In the genomic region with DNA sequence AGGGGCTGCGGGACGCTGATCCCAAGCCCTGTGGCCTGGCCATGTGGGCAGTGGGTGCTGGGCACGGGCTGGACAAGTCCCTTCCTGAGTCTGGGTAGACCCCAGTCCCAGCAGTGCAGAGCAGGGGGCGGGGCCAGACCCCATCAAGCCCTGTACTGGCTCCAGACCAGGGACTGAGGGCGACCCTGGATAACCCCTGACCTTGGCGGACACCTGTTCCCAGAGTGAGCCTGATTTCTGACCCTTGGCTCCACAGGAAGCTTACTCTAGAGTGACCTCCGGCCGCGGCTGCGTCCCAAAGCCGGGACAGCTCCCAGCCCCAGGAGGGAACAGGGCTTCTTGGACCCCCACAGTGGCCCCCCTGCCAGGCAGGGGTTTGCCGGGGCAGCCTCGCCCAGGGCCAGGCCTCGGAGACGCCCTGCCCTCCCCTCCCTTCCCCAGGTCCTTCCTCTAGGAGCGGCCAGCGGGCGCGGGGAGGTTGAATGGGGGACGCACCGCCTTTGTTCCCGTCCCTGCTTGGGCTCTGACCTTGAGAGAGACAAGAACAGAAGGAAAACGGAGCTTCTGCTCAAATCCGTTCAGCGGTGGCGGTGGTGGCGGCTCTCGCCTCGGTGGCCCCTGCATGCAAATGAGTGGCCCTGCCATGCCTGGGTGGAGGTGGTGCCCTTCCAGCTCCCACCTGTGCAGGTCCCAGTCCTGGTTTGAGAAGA, we compare ENCODE assay signal across 1 cellular context.
TF ChIP-seq lines count a peak whose summit lies in the region.

No MANE protein-coding gene starts in this region.

TF ChIP-seq in HepG2, 621 proteins besides CTCF, POLR2A, EP300 and RAD21 (continued from another document and continues in another):
- TF ChIP-seq, protein P1, sequence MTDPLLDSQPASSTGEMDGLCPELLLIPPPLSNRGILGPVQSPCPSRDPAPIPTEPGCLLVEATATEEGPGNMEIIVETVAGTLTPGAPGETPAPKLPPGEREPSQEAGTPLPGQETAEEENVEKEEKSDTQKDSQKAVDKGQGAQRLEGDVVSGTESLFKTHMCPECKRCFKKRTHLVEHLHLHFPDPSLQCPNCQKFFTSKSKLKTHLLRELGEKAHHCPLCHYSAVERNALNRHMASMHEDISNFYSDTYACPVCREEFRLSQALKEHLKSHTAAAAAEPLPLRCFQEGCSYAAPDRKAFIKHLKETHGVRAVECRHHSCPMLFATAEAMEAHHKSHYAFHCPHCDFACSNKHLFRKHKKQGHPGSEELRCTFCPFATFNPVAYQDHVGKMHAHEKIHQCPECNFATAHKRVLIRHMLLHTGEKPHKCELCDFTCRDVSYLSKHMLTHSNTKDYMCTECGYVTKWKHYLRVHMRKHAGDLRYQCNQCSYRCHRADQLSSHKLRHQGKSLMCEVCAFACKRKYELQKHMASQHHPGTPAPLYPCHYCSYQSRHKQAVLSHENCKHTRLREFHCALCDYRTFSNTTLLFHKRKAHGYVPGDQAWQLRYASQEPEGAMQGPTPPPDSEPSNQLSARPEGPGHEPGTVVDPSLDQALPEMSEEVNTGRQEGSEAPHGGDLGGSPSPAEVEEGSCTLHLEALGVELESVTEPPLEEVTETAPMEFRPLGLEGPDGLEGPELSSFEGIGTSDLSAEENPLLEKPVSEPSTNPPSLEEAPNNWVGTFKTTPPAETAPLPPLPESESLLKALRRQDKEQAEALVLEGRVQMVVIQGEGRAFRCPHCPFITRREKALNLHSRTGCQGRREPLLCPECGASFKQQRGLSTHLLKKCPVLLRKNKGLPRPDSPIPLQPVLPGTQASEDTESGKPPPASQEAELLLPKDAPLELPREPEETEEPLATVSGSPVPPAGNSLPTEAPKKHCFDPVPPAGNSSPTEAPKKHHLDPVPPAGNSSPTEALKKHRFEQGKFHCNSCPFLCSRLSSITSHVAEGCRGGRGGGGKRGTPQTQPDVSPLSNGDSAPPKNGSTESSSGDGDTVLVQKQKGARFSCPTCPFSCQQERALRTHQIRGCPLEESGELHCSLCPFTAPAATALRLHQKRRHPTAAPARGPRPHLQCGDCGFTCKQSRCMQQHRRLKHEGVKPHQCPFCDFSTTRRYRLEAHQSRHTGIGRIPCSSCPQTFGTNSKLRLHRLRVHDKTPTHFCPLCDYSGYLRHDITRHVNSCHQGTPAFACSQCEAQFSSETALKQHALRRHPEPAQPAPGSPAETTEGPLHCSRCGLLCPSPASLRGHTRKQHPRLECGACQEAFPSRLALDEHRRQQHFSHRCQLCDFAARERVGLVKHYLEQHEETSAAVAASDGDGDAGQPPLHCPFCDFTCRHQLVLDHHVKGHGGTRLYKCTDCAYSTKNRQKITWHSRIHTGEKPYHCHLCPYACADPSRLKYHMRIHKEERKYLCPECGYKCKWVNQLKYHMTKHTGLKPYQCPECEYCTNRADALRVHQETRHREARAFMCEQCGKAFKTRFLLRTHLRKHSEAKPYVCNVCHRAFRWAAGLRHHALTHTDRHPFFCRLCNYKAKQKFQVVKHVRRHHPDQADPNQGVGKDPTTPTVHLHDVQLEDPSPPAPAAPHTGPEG (CRISPR knock-in tag; IDR thresholded peaks at IDR 0.05), result no peak
- TF ChIP-seq, protein P2, sequence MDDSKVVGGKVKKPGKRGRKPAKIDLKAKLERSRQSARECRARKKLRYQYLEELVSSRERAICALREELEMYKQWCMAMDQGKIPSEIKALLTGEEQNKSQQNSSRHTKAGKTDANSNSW (CRISPR knock-in tag; IDR thresholded peaks at IDR 0.05; ENCODE audit: borderline replicate concordance), result no peak
- TF ChIP-seq GATAD2A (CRISPR knock-in tag; IDR thresholded peaks at IDR 0.05), result peak; percentile 75
- TF ChIP-seq, protein P3, sequence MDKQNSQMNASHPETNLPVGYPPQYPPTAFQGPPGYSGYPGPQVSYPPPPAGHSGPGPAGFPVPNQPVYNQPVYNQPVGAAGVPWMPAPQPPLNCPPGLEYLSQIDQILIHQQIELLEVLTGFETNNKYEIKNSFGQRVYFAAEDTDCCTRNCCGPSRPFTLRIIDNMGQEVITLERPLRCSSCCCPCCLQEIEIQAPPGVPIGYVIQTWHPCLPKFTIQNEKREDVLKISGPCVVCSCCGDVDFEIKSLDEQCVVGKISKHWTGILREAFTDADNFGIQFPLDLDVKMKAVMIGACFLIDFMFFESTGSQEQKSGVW (CRISPR knock-in tag; IDR thresholded peaks at IDR 0.05; ENCODE audit: borderline replicate concordance), result no peak
- TF ChIP-seq, protein P4, sequence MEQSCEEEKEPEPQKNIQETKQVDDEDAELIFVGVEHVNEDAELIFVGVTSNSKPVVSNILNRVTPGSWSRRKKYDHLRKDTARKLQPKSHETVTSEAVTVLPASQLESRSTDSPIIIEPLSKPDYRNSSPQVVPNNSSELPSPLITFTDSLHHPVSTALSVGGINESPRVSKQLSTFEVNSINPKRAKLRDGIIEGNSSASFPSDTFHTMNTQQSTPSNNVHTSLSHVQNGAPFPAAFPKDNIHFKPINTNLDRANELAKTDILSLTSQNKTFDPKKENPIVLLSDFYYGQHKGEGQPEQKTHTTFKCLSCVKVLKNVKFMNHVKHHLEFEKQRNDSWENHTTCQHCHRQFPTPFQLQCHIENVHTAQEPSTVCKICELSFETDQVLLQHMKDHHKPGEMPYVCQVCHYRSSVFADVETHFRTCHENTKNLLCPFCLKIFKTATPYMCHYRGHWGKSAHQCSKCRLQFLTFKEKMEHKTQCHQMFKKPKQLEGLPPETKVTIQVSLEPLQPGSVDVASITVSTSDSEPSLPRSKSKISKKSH (CRISPR knock-in tag; IDR thresholded peaks at IDR 0.05; ENCODE audit: borderline replicate concordance), result peak; percentile 45; the same call in 1 of the 2 replicates
- TF ChIP-seq, protein P5, sequence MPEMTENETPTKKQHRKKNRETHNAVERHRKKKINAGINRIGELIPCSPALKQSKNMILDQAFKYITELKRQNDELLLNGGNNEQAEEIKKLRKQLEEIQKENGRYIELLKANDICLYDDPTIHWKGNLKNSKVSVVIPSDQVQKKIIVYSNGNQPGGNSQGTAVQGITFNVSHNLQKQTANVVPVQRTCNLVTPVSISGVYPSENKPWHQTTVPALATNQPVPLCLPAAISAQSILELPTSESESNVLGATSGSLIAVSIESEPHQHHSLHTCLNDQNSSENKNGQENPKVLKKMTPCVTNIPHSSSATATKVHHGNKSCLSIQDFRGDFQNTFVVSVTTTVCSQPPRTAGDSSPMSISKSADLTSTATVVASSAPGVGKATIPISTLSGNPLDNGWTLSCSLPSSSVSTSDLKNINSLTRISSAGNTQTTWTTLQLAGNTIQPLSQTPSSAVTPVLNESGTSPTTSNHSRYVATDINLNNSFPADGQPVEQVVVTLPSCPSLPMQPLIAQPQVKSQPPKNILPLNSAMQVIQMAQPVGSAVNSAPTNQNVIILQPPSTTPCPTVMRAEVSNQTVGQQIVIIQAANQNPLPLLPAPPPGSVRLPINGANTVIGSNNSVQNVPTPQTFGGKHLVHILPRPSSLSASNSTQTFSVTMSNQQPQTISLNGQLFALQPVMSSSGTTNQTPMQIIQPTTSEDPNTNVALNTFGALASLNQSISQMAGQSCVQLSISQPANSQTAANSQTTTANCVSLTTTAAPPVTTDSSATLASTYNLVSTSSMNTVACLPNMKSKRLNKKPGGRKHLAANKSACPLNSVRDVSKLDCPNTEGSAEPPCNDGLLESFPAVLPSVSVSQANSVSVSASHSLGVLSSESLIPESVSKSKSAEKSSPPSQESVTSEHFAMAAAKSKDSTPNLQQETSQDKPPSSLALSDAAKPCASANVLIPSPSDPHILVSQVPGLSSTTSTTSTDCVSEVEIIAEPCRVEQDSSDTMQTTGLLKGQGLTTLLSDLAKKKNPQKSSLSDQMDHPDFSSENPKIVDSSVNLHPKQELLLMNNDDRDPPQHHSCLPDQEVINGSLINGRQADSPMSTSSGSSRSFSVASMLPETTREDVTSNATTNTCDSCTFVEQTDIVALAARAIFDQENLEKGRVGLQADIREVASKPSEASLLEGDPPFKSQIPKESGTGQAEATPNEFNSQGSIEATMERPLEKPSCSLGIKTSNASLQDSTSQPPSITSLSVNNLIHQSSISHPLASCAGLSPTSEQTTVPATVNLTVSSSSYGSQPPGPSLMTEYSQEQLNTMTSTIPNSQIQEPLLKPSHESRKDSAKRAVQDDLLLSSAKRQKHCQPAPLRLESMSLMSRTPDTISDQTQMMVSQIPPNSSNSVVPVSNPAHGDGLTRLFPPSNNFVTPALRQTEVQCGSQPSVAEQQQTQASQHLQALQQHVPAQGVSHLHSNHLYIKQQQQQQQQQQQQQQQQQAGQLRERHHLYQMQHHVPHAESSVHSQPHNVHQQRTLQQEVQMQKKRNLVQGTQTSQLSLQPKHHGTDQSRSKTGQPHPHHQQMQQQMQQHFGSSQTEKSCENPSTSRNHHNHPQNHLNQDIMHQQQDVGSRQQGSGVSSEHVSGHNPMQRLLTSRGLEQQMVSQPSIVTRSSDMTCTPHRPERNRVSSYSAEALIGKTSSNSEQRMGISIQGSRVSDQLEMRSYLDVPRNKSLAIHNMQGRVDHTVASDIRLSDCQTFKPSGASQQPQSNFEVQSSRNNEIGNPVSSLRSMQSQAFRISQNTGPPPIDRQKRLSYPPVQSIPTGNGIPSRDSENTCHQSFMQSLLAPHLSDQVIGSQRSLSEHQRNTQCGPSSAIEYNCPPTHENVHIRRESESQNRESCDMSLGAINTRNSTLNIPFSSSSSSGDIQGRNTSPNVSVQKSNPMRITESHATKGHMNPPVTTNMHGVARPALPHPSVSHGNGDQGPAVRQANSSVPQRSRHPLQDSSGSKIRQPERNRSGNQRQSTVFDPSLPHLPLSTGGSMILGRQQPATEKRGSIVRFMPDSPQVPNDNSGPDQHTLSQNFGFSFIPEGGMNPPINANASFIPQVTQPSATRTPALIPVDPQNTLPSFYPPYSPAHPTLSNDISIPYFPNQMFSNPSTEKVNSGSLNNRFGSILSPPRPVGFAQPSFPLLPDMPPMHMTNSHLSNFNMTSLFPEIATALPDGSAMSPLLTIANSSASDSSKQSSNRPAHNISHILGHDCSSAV (CRISPR knock-in tag; IDR thresholded peaks at IDR 0.05; ENCODE audit: borderline replicate concordance), result 0 out of 2 replicates have a peak, but pooled peaks have one; percentile 50
- TF ChIP-seq NCOA2 (CRISPR knock-in tag; IDR thresholded peaks at IDR 0.05), result peak; percentile 30; the same call in 1 of the 2 replicates
- peak; percentile 50; the same call in 1 of the 2 replicates for TF ChIP-seq SOX5 (CRISPR knock-in tag; IDR thresholded peaks at IDR 0.05; ENCODE audit: borderline replicate concordance)
- TF ChIP-seq RBM39 (IDR thresholded peaks at IDR 0.05; ENCODE audit: low read depth, low read length, poor library complexity, severe bottlenecking), result peak; percentile 0
- no peak for TF ChIP-seq AHR (CRISPR knock-in tag; IDR thresholded peaks at IDR 0.05)
- no peak for TF ChIP-seq TMF1 (CRISPR knock-in tag; IDR thresholded peaks at IDR 0.05; ENCODE audit: low read depth)
- no peak; the same call in 1 of the 2 replicates for TF ChIP-seq ZNF230 (CRISPR knock-in tag; IDR thresholded peaks at IDR 0.05)
- TF ChIP-seq, protein P6, sequence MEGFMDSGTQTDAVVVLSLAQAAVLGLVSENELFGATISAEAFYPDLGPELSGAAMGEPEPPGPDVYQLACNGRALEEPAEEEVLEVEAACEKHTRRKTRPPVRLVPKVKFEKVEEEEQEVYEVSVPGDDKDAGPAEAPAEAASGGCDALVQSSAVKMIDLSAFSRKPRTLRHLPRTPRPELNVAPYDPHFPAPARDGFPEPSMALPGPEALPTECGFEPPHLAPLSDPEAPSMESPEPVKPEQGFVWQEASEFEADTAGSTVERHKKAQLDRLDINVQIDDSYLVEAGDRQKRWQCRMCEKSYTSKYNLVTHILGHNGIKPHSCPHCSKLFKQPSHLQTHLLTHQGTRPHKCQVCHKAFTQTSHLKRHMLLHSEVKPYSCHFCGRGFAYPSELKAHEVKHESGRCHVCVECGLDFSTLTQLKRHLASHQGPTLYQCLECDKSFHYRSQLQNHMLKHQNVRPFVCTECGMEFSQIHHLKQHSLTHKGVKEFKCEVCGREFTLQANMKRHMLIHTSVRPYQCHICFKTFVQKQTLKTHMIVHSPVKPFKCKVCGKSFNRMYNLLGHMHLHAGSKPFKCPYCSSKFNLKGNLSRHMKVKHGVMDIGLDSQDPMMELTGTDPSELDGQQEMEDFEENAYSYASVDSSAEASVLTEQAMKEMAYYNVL (CRISPR knock-in tag; IDR thresholded peaks at IDR 0.05; ENCODE audit: borderline replicate concordance), result 0 out of 2 replicates have a peak, but pooled peaks have one; percentile 36
- TF ChIP-seq, protein P7, sequence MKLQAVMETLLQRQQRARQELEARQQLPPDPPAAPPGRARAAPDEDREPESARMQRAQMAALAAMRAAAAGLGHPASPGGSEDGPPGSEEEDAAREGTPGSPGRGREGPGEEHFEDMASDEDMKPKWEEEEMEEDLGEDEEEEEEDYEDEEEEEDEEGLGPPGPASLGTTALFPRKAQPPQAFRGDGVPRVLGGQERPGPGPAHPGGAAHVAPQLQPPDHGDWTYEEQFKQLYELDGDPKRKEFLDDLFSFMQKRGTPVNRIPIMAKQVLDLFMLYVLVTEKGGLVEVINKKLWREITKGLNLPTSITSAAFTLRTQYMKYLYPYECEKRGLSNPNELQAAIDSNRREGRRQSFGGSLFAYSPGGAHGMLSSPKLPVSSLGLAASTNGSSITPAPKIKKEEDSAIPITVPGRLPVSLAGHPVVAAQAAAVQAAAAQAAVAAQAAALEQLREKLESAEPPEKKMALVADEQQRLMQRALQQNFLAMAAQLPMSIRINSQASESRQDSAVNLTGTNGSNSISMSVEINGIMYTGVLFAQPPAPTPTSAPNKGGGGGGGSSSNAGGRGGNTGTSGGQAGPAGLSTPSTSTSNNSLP (IDR thresholded peaks at IDR 0.05; ENCODE audit: low read depth, low read length), result no peak
- peak; percentile 80; the same call in 1 of the 2 replicates for TF ChIP-seq NCOR1 (IDR thresholded peaks at IDR 0.05; ENCODE audit: borderline replicate concordance, low read length)
- no peak for TF ChIP-seq KDM3A (CRISPR knock-in tag; IDR thresholded peaks at IDR 0.05; ENCODE audit: low read depth)
- TF ChIP-seq ZSCAN12 (CRISPR knock-in tag; IDR thresholded peaks at IDR 0.05), result peak; percentile 30; the same call in 1 of the 2 replicates
- TF ChIP-seq ZSCAN25 (CRISPR knock-in tag; IDR thresholded peaks at IDR 0.05), result peak; percentile 62
- TF ChIP-seq, protein P8, sequence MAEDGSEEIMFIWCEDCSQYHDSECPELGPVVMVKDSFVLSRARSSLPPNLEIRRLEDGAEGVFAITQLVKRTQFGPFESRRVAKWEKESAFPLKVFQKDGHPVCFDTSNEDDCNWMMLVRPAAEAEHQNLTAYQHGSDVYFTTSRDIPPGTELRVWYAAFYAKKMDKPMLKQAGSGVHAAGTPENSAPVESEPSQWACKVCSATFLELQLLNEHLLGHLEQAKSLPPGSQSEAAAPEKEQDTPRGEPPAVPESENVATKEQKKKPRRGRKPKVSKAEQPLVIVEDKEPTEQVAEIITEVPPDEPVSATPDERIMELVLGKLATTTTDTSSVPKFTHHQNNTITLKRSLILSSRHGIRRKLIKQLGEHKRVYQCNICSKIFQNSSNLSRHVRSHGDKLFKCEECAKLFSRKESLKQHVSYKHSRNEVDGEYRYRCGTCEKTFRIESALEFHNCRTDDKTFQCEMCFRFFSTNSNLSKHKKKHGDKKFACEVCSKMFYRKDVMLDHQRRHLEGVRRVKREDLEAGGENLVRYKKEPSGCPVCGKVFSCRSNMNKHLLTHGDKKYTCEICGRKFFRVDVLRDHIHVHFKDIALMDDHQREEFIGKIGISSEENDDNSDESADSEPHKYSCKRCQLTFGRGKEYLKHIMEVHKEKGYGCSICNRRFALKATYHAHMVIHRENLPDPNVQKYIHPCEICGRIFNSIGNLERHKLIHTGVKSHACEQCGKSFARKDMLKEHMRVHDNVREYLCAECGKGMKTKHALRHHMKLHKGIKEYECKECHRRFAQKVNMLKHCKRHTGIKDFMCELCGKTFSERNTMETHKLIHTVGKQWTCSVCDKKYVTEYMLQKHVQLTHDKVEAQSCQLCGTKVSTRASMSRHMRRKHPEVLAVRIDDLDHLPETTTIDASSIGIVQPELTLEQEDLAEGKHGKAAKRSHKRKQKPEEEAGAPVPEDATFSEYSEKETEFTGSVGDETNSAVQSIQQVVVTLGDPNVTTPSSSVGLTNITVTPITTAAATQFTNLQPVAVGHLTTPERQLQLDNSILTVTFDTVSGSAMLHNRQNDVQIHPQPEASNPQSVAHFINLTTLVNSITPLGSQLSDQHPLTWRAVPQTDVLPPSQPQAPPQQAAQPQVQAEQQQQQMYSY (CRISPR knock-in tag; IDR thresholded peaks at IDR 0.05), result peak; percentile 57; the same call in 1 of the 2 replicates
